In genomic region chr9:37904647-37905505, GRCh38 we compare ENCODE assay signal across 8 cellular contexts. TPM values are rescaled to one million over a fixed set of nuclear protein-coding genes. Genes with fewer than 3 reads are reported as not detected.
DNase-seq lines count a peak whose midpoint lies in the region; ATAC-seq and TF ChIP-seq lines count a peak whose summit lies in the region.

No MANE protein-coding gene starts in this region.

- WGBS in hepatocyte (ENCODE audit: low lambda C conversion rate, missing lambda C conversion rate): 85% methylated on average over 34 of the region's 34 CpGs

- CTCF ChIA-PET in A673 (lab: Charles Lee): no interaction called here

- H3K9me2 ChIP-seq in hepatocyte (replicated peaks; ENCODE audit: insufficient read depth): no peaks in the 10 kb centered on the region

- no peaks in the 10 kb centered on the region for H3K27me3 Mint-ChIP-seq in activated naive CD8-positive, alpha-beta T cell treated with anti-CD3 and anti-CD28 coated beads for 36 hours

- H3K27ac ChIP-seq in A673 (ENCODE audit: low read depth, low read length, poor library complexity, severe bottlenecking) (peak overlapping the region; percentile 63), hepatocyte (peak overlapping the region; percentile 96)

- BruUV-seq in A673 (replicated peaks; lab: Mats Ljungman, UMichigan): TSS peak; percentile 83

- no peak for ATAC-seq in HG03460 (IDR thresholded peaks at IDR 0.05; ENCODE audit: unreplicated experiment)
- ATAC-seq in GM19395 (IDR thresholded peaks at IDR 0.05; ENCODE audit: unreplicated experiment): no peak

- H3K9me3 ChIP-seq in A673 (ENCODE audit: low read depth, low read length, poor library complexity, severe bottlenecking) (no peaks in the 10 kb centered on the region), hepatocyte (ENCODE audit: low read depth) (no peaks in the 10 kb centered on the region), skeletal muscle satellite cell (replicated peaks; ENCODE audit: low read length) (no peaks in the 10 kb centered on the region)

- H3K4me2 ChIP-seq in hepatocyte: peak overlapping the region; percentile 88
- peak overlapping the region; percentile 82 for H3K4me2 ChIP-seq in skeletal muscle satellite cell (ENCODE audit: low read length)

- H3K36me3 Mint-ChIP-seq in activated naive CD8-positive, alpha-beta T cell treated with anti-CD3 and anti-CD28 coated beads for 36 hours: peaks cover 2% of the 10 kb centered on the region

- no peaks in the 10 kb centered on the region for H3K9me3 Mint-ChIP-seq in activated naive CD8-positive, alpha-beta T cell treated with anti-CD3 and anti-CD28 coated beads for 36 hours

- peak overlapping the region; percentile 89 for H3K9ac ChIP-seq in skeletal muscle satellite cell (ENCODE audit: low read depth, low read length)

- H4K20me1 ChIP-seq in hepatocyte (ENCODE audit: insufficient read depth, poor library complexity, severe bottlenecking): peaks cover 2% of the 10 kb centered on the region

- peaks cover 21% of the 10 kb centered on the region for H3K4me1 Mint-ChIP-seq in activated naive CD8-positive, alpha-beta T cell treated with anti-CD3 and anti-CD28 coated beads for 36 hours

- intact Hi-C loops in A673 (cut with micrococcal nuclease; ENCODE audit: unreplicated experiment): loop anchor here (10.0 kb wide), 2 partner anchors 60 to 310 kb away; partner anchors contain the start of gene TOMM5

- H3K4me1 ChIP-seq in A673 (ENCODE audit: insufficient read depth, low read length, poor library complexity, severe bottlenecking): peaks cover 6% of the 10 kb centered on the region
- H3K4me1 ChIP-seq in hepatocyte (ENCODE audit: insufficient read depth): peaks cover 17% of the 10 kb centered on the region
- H3K4me1 ChIP-seq in skeletal muscle satellite cell (ENCODE audit: control insufficient read depth, insufficient read depth, low read length): peaks cover 26% of the 10 kb centered on the region

- TF ChIP-seq CTCF in A673 (conservative IDR thresholded peaks at IDR 0.05; ENCODE audit: low read depth, low read length) (no peak), hepatocyte (IDR thresholded peaks at IDR 0.05; ENCODE audit: poor library complexity) (no peak)

- peak overlapping the region; percentile 87 for H3K4me3 Mint-ChIP-seq in activated naive CD8-positive, alpha-beta T cell treated with anti-CD3 and anti-CD28 coated beads for 36 hours

- POLR2A ChIA-PET in A673 (lab: Charles Lee; ENCODE audit: low non-redundant PET): no interaction called here

- DNase-seq in A673 (ENCODE audit: low spot score): no peak
- DNase-seq in H7: peak; percentile 42
- DNase-seq in activated naive CD8-positive, alpha-beta T cell treated with anti-CD3 and anti-CD28 coated beads for 36 hours: peak; percentile 15
- DNase-seq in hepatocyte (ENCODE audit: low spot score): no peak
- no peak for DNase-seq in effector CD8-positive, alpha-beta T cell (lab: John Stamatoyannopoulos, UW)

- H3K27me3 ChIP-seq in A673 (replicated peaks; ENCODE audit: insufficient read depth, low read depth, low read length, poor library complexity) (no peaks in the 10 kb centered on the region), H7 (ENCODE audit: control insufficient read depth, insufficient read depth, low read length) (no peaks in the 10 kb centered on the region), hepatocyte (no peaks in the 10 kb centered on the region), skeletal muscle satellite cell (ENCODE audit: control insufficient read depth, insufficient read depth, low read length) (no peaks in the 10 kb centered on the region)

- H2AFZ ChIP-seq in hepatocyte: peak overlapping the region; percentile 99

- peak overlapping the region; percentile 90 for H3K27ac Mint-ChIP-seq in activated naive CD8-positive, alpha-beta T cell treated with anti-CD3 and anti-CD28 coated beads for 36 hours

- no peaks in the 10 kb centered on the region for H3K36me3 ChIP-seq in A673 (ENCODE audit: insufficient read depth, low read length, poor library complexity, severe bottlenecking)
- H3K36me3 ChIP-seq in H7 (replicated peaks; ENCODE audit: control insufficient read depth, insufficient read depth, low read length): no peaks in the 10 kb centered on the region
- H3K36me3 ChIP-seq in hepatocyte (replicated peaks; ENCODE audit: insufficient read depth, low read depth): no peaks in the 10 kb centered on the region
- no peaks in the 10 kb centered on the region for H3K36me3 ChIP-seq in skeletal muscle satellite cell (ENCODE audit: insufficient read depth, low read length)

- H3K79me2 ChIP-seq in hepatocyte: peaks cover 33% of the 10 kb centered on the region

- H3K4me3 ChIP-seq in A673 (ENCODE audit: low read depth, low read length, poor library complexity, severe bottlenecking): peak overlapping the region; percentile 70
- peak overlapping the region; percentile 95 for H3K4me3 ChIP-seq in H7 (ENCODE audit: insufficient read depth, low read depth, low read length)
- peak overlapping the region; percentile 94 for H3K4me3 ChIP-seq in hepatocyte
- peak overlapping the region; percentile 85 for H3K4me3 ChIP-seq in skeletal muscle satellite cell (ENCODE audit: low read length)

RNA-seq across cellular contexts. Expression of gene SLC25A51, which starts 0.9 kb away (rescaled TPM):
- total RNA-seq in A673 (2021): 36.3 and 40.8 TPM in 2 replicates
- 16.1 and 16.8 TPM in 2 replicates for total RNA-seq in H7 (2014; rRNA removed; shearing (Covaris generic))
- total RNA-seq in activated naive CD8-positive, alpha-beta T cell treated with anti-CD3 and anti-CD28 coated beads for 36 hours: 10 to 100 TPM; 32.2 to 32.7 TPM
- total RNA-seq in hepatocyte: 29.2 and 30.1 TPM in 2 replicates
- polyA plus RNA-seq in hepatocyte: 10.1 and 10.4 TPM in 2 replicates
- total RNA-seq in skeletal muscle satellite cell (2012; rRNA removed): 53.3 and 62.1 TPM in 2 replicates

Comparison
In these comparisons a context has a peak if more than half of its experiments do, and no peak if none do; other contexts are left out.
1. DNase-seq: peak in H7 (single experiment) and activated naive CD8-positive, alpha-beta T cell treated with anti-CD3 and anti-CD28 coated beads for 36 hours (single experiment); none in A673 (single experiment), hepatocyte (single experiment) and effector CD8-positive, alpha-beta T cell (single experiment).
2. Peak in every context shown above with its lines, with median percentiles within 50 percentile points of each other: H3K4me3 ChIP-seq.